In genomic region chr2:181456660-181457120, GRCh38 we compare ENCODE assay signal across 8 cellular contexts. TPM values are rescaled to one million over a fixed set of nuclear protein-coding genes. Genes with fewer than 3 reads are reported as not detected.
A peak's percentile ranks its signal among the peaks of the same experiment; 100 is the strongest.
DNase-seq lines count a peak whose midpoint lies in the region; ATAC-seq and TF ChIP-seq lines count a peak whose summit lies in the region.

No MANE protein-coding gene starts in this region.

- POLR2A ChIA-PET in OCI-LY7 (lab: Charles Lee) = interaction anchor here (0.8 to 9.1 kb wide), 5 partner anchors 9 to 147 kb away, joined by 3 to 198 read pairs (median 5); no protein-coding TSS in a partner anchor

- intact Hi-C loops in OCI-LY7 (cut with micrococcal nuclease; ENCODE audit: unreplicated experiment) = loop anchor here (1.0 to 5.0 kb wide), 7 partner anchors 18 to 474 kb away; partner anchors contain the start of gene UBE2E3

- CTCF ChIA-PET in OCI-LY7 (lab: Charles Lee; ENCODE audit: unreplicated experiment) = interaction anchor here (0.7 to 2.5 kb wide), 5 partner anchors 10 to 152 kb away, joined by 4 to 16 read pairs (median 5); no protein-coding TSS in a partner anchor

- H3K79me2 ChIP-seq in OCI-LY7 (ENCODE audit: insufficient read depth, low read depth, low read length) = peaks cover 39% of the 10 kb centered on the region; the same call in 1 of the 2 replicates

- H3K36me3 ChIP-seq in OCI-LY7 (ENCODE audit: insufficient read depth, low read length) = peaks cover 6% of the 10 kb centered on the region; the same call in 1 of the 2 replicates
- no peaks in the 10 kb centered on the region for H3K36me3 ChIP-seq in cardiac muscle cell
- no peaks in the 10 kb centered on the region for H3K36me3 ChIP-seq in rectal smooth muscle tissue (ENCODE audit: control insufficient read depth, insufficient read depth, low read length)

- TSS peak; percentile 82 for BruUV-seq in OCI-LY7 (replicated peaks; lab: Mats Ljungman, UMichigan)

- peak overlapping the region; percentile 74; the same call in 1 of the 2 replicates for H2AFZ ChIP-seq in OCI-LY7 (ENCODE audit: low read length)

- H3K4me3 ChIP-seq in OCI-LY7 (ENCODE audit: low read depth, low read length, poor library complexity, severe bottlenecking) (peak overlapping the region; percentile 91), cardiac muscle cell (peak overlapping the region; percentile 33), rectal smooth muscle tissue (ENCODE audit: low read length) (peak overlapping the region; percentile 82)

- H3K4me1 Mint-ChIP-seq in activated T-helper 17 cell treated with anti-CD3 and anti-CD28 coated beads, Interleukin-2, amount 50 U/mL, for 72 hours = peaks cover 36% of the 10 kb centered on the region

- ATAC-seq in GM18861 (IDR thresholded peaks at IDR 0.05; ENCODE audit: unreplicated experiment) (peak; percentile 75), HG02943 (IDR thresholded peaks at IDR 0.05; ENCODE audit: low read depth, unreplicated experiment) (peak; percentile 68)
- ATAC-seq in activated T-helper 17 cell treated with anti-CD3 and anti-CD28 coated beads, Interleukin-2, amount 50 U/mL, for 72 hours (replicated peaks) = peak; percentile 72

- DNase-seq in OCI-LY7 (ENCODE audit: low spot score) (peak; percentile 95), cardiac muscle cell (ENCODE audit: low read depth in 1 of 2, low spot score in 1 of 2) (peak; percentile 11 to 53), NCI-H1694 (lab: John Stamatoyannopoulos, UW) (no peak), inferior parietal cortex (ENCODE audit: extremely low spot score) (no peak)

- peaks cover 44% of the 10 kb centered on the region for H3K4me1 ChIP-seq in OCI-LY7 (ENCODE audit: insufficient read depth, low read length, poor library complexity, severe bottlenecking)
- peaks cover 3% of the 10 kb centered on the region for H3K4me1 ChIP-seq in cardiac muscle cell (ENCODE audit: low read depth)
- H3K4me1 ChIP-seq in rectal smooth muscle tissue (ENCODE audit: control insufficient read depth, insufficient read depth, low read length) = peaks cover 4% of the 10 kb centered on the region

- peaks cover 14% of the 10 kb centered on the region; the same call in 1 of the 2 replicates for H4K20me1 ChIP-seq in OCI-LY7 (ENCODE audit: insufficient read depth, low read length)

- peak overlapping the region; percentile 95 for H3K4me3 Mint-ChIP-seq in activated T-helper 17 cell treated with anti-CD3 and anti-CD28 coated beads, Interleukin-2, amount 50 U/mL, for 72 hours

- peaks cover 40% of the 10 kb centered on the region for H3K36me3 Mint-ChIP-seq in activated T-helper 17 cell treated with anti-CD3 and anti-CD28 coated beads, Interleukin-2, amount 50 U/mL, for 72 hours (ENCODE audit: low read depth)

- no peaks in the 10 kb centered on the region for H3K9me3 Mint-ChIP-seq in activated T-helper 17 cell treated with anti-CD3 and anti-CD28 coated beads, Interleukin-2, amount 50 U/mL, for 72 hours

- peak overlapping the region; percentile 92 for H3K27ac Mint-ChIP-seq in activated T-helper 17 cell treated with anti-CD3 and anti-CD28 coated beads, Interleukin-2, amount 50 U/mL, for 72 hours

- no peaks in the 10 kb centered on the region for H3K9me2 ChIP-seq in OCI-LY7 (ENCODE audit: insufficient read depth, low read length)

- H3K4me2 ChIP-seq in OCI-LY7 (ENCODE audit: low read length) = peak overlapping the region; percentile 82

- no peak for TF ChIP-seq CTCF in OCI-LY7 (conservative IDR thresholded peaks at IDR 0.05; ENCODE audit: low read length)
- TF ChIP-seq CTCF in cardiac muscle cell (IDR thresholded peaks at IDR 0.05; ENCODE audit: low read depth, low read length) = no peak

- peaks cover 75% of the 10 kb centered on the region for H3K27me3 ChIP-seq in cardiac muscle cell
- H3K27me3 ChIP-seq in rectal smooth muscle tissue (ENCODE audit: control insufficient read depth, insufficient read depth, low read length) = peaks cover 3% of the 10 kb centered on the region

- no peaks in the 10 kb centered on the region for H3K9me3 ChIP-seq in OCI-LY7 (ENCODE audit: low read length)
- H3K9me3 ChIP-seq in cardiac muscle cell (ENCODE audit: low read depth) = no peaks in the 10 kb centered on the region

- H3K27me3 Mint-ChIP-seq in activated T-helper 17 cell treated with anti-CD3 and anti-CD28 coated beads, Interleukin-2, amount 50 U/mL, for 72 hours = no peaks in the 10 kb centered on the region

- no peak overlapping the region for H3K9ac ChIP-seq in rectal smooth muscle tissue (ENCODE audit: low read length)

- peak overlapping the region; percentile 95 for H3K27ac ChIP-seq in OCI-LY7 (ENCODE audit: low read depth, low read length, poor library complexity, severe bottlenecking)
- H3K27ac ChIP-seq in cardiac muscle cell = no peak overlapping the region
- no peak overlapping the region for H3K27ac ChIP-seq in rectal smooth muscle tissue (ENCODE audit: low read depth, low read length)

RNA-seq across cellular contexts. Expression of gene ITGA4, which starts 0.5 kb away (rescaled TPM):
- 55.1 and 61.8 TPM in 2 replicates for total RNA-seq in OCI-LY7 (2014; rRNA removed; shearing (Covaris generic))
- total RNA-seq in OCI-LY7 (2022) = 53.5 and 61.7 TPM in 2 replicates
- total RNA-seq in activated T-helper 17 cell treated with anti-CD3 and anti-CD28 coated beads, Interleukin-2, amount 50 U/mL, for 72 hours = 100 to 1,000 TPM in 1 of 2 donors, 10 to 100 TPM in 1; 63.3 to 196 TPM
- total RNA-seq in cardiac muscle cell = 0.28 and 0.39 TPM in 2 replicates
- polyA plus RNA-seq in cardiac muscle cell = 0.44 and 0.86 TPM in 2 replicates

Comparison
In these comparisons a context has a peak if more than half of its experiments do, and no peak if none do; other contexts are left out.
1. DNase-seq: peak in OCI-LY7 (single experiment) and cardiac muscle cell (2 of 2); none in NCI-H1694 (single experiment) and inferior parietal cortex (single experiment).
2. H3K4me3 ChIP-seq: peak in every context shown above with its lines; median percentile 91 in OCI-LY7; 82 in rectal smooth muscle tissue; 33 in cardiac muscle cell.
3. RNA of gene ITGA4, which starts 0.5 kb away (total RNA-seq): 63.3 to 196 TPM in activated T-helper 17 cell treated with anti-CD3 and anti-CD28 coated beads, Interleukin-2, amount 50 U/mL, for 72 hours and 53.5 to 61.8 TPM in OCI-LY7; 0.28 to 0.39 TPM in cardiac muscle cell; every median in the first group is over 10 times any median in the second.
4. Peak in every context shown above with its lines, with median percentiles within 50 percentile points of each other: ATAC-seq.